29 cellular contexts compared by ENCODE assay signal in the genomic region with DNA sequence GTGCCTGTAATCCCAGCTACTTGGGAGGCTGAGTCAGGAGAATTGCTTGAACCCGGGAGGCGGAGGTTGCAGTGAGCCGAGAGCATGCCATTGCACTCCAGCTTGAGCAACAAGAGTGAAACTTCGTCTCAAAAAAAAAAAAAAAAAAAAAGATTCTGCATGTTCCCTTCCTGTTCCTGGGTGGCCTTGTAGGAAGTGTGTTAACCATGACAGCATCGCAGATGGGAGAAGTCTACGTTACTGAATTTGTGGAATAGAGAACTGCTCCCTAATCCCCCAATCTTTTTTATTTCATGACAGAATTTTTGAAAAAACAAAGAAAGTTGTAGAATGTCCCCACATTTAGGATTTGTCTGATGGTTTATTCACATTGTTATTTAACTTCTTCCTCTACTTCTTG. TPM values are rescaled to one million over a fixed set of nuclear protein-coding genes. Genes with fewer than 3 reads are reported as not detected.
"Had no signal": no experiment of that assay in that cellular context is flagged by ENCODE, and none has a peak within 500 bp of the region (broad histone marks: within the 10 kb centered on the region; RNA-seq: fewer than 3 reads in every experiment).

No MANE protein-coding gene starts in this region.

- H3K4me1 Mint-ChIP-seq: activated CD4-positive, alpha-beta T cell treated with anti-CD3 and anti-CD28 coated beads, Interleukin-2, amount 10 ng/mL, durations not matched to agents 7 days and 5 days; activated T-helper 17 cell treated with anti-CD3 and anti-CD28 coated beads, Interleukin-2, amount 50 U/mL, for 72 hours; central memory CD8-positive, alpha-beta T cell had no signal

- H3K4me3 Mint-ChIP-seq: activated CD4-positive, alpha-beta memory T cell treated with anti-CD3 and anti-CD28 coated beads for 36 hours; activated CD4-positive, alpha-beta T cell treated with anti-CD3 and anti-CD28 coated beads, Interleukin-2, amount 10 ng/mL, durations not matched to agents 7 days and 5 days; activated naive CD4-positive, alpha-beta T cell treated with anti-CD3 and anti-CD28 coated beads for 36 hours; activated naive CD8-positive, alpha-beta T cell; activated T-helper 17 cell treated with anti-CD3 and anti-CD28 coated beads, Interleukin-2, amount 50 U/mL, for 72 hours; brain; central memory CD8-positive, alpha-beta T cell; T-helper 17 cell had no signal

- H3K36me3 ChIP-seq: Peyer's patch had no signal

- H3K4me3 ChIP-seq: Peyer's patch had no signal

- DNase-seq: activated CD4-positive, alpha-beta memory T cell treated with anti-CD3 and anti-CD28 coated beads for 36 hours; activated CD4-positive, alpha-beta T cell treated with anti-CD3 and anti-CD28 coated beads, Interleukin-2, amount 10 ng/mL, durations not matched to agents 7 days and 5 days; activated CD4-positive, CD25-positive, alpha-beta regulatory T cell; activated gamma-delta T cell; activated naive CD4-positive, alpha-beta T cell treated with anti-CD3 and anti-CD28 coated beads for 36 hours; activated T-cell treated with anti-CD3 and anti-CD28 coated beads for 4 hours; activated T-cell treated with anti-CD3 and anti-CD28 coated beads, Interleukin-2, amount 50 U/mL, for 48 hours; amygdala; MM.1S; NCI-H1092 treated with DMSO at 0.1 percent for 48 hours; NCI-H1417 treated with DMSO at 0.1 percent for 48 hours; NCI-H1694 treated with DMSO at 0.1 percent for 48 hours; NCI-H2029 treated with DMSO at 0.1 percent for 48 hours; NCI-H345; NCI-H510A; NCI-H526 treated with DMSO at 0.1 percent for 48 hours; NCI-H82; Peyer's patch; Right ventricle myocardium superior; T-helper 17 cell; T-helper 9 cell had no signal

- H3K4me1 ChIP-seq: Peyer's patch had no signal

- ATAC-seq: activated T-helper 17 cell treated with anti-CD3 and anti-CD28 coated beads, Interleukin-2, amount 50 U/mL, for 72 hours; T-helper 17 cell had no signal

- H3K27ac Mint-ChIP-seq: activated CD4-positive, alpha-beta memory T cell treated with anti-CD3 and anti-CD28 coated beads for 36 hours; activated CD4-positive, alpha-beta T cell treated with anti-CD3 and anti-CD28 coated beads, Interleukin-2, amount 10 ng/mL, durations not matched to agents 7 days and 5 days; activated naive CD4-positive, alpha-beta T cell treated with anti-CD3 and anti-CD28 coated beads for 36 hours; activated naive CD8-positive, alpha-beta T cell; activated T-helper 17 cell treated with anti-CD3 and anti-CD28 coated beads, Interleukin-2, amount 50 U/mL, for 72 hours; brain; T-helper 17 cell had no signal

- H3K36me3 Mint-ChIP-seq: activated CD4-positive, alpha-beta memory T cell treated with anti-CD3 and anti-CD28 coated beads for 36 hours; activated naive CD8-positive, alpha-beta T cell; brain had no signal

- H3K27me3 Mint-ChIP-seq: activated CD4-positive, alpha-beta memory T cell treated with anti-CD3 and anti-CD28 coated beads for 36 hours; activated naive CD8-positive, alpha-beta T cell; activated T-helper 17 cell treated with anti-CD3 and anti-CD28 coated beads, Interleukin-2, amount 50 U/mL, for 72 hours; central memory CD8-positive, alpha-beta T cell; T-helper 17 cell had no signal

- H3K9me3 Mint-ChIP-seq: activated CD4-positive, alpha-beta memory T cell treated with anti-CD3 and anti-CD28 coated beads for 36 hours; activated CD4-positive, alpha-beta T cell treated with anti-CD3 and anti-CD28 coated beads, Interleukin-2, amount 10 ng/mL, durations not matched to agents 7 days and 5 days; activated naive CD4-positive, alpha-beta T cell treated with anti-CD3 and anti-CD28 coated beads for 36 hours; activated T-helper 17 cell treated with anti-CD3 and anti-CD28 coated beads, Interleukin-2, amount 50 U/mL, for 72 hours; central memory CD8-positive, alpha-beta T cell had no signal

- H3K27ac ChIP-seq: Peyer's patch, RWPE1, VCaP had no signal

- H3K9me3 ChIP-seq: Peyer's patch had no signal

- H3K27me3 ChIP-seq: Peyer's patch had no signal

RNA-seq across cellular contexts. Expression of gene FOXL2, which starts 45.4 kb away (rescaled TPM):
- total RNA-seq: activated CD4-positive, alpha-beta memory T cell treated with anti-CD3 and anti-CD28 coated beads for 36 hours; activated CD4-positive, alpha-beta T cell treated with anti-CD3 and anti-CD28 coated beads, Interleukin-2, amount 10 ng/mL, durations not matched to agents 7 days and 5 days; activated naive CD4-positive, alpha-beta T cell treated with anti-CD3 and anti-CD28 coated beads for 36 hours; activated T-helper 17 cell treated with anti-CD3 and anti-CD28 coated beads, Interleukin-2, amount 50 U/mL, for 72 hours; Peyer's patch; Right ventricle myocardium superior; SK-MEL-5; T-helper 17 cell had no signal

RNA-seq across cellular contexts. Expression of gene FOXL2NB, which starts 45.4 kb away (rescaled TPM):
- total RNA-seq: activated CD4-positive, alpha-beta memory T cell treated with anti-CD3 and anti-CD28 coated beads for 36 hours; activated CD4-positive, alpha-beta T cell treated with anti-CD3 and anti-CD28 coated beads, Interleukin-2, amount 10 ng/mL, durations not matched to agents 7 days and 5 days; activated CD8-positive, alpha-beta memory T cell treated with anti-CD3 and anti-CD28 coated beads for 36 hours; activated naive CD4-positive, alpha-beta T cell treated with anti-CD3 and anti-CD28 coated beads for 36 hours; activated T-helper 17 cell treated with anti-CD3 and anti-CD28 coated beads, Interleukin-2, amount 50 U/mL, for 72 hours; Peyer's patch; Right ventricle myocardium superior; SK-MEL-5; T-helper 17 cell had no signal
